ENCODE assay signal across 11 cellular contexts in the genomic region with DNA sequence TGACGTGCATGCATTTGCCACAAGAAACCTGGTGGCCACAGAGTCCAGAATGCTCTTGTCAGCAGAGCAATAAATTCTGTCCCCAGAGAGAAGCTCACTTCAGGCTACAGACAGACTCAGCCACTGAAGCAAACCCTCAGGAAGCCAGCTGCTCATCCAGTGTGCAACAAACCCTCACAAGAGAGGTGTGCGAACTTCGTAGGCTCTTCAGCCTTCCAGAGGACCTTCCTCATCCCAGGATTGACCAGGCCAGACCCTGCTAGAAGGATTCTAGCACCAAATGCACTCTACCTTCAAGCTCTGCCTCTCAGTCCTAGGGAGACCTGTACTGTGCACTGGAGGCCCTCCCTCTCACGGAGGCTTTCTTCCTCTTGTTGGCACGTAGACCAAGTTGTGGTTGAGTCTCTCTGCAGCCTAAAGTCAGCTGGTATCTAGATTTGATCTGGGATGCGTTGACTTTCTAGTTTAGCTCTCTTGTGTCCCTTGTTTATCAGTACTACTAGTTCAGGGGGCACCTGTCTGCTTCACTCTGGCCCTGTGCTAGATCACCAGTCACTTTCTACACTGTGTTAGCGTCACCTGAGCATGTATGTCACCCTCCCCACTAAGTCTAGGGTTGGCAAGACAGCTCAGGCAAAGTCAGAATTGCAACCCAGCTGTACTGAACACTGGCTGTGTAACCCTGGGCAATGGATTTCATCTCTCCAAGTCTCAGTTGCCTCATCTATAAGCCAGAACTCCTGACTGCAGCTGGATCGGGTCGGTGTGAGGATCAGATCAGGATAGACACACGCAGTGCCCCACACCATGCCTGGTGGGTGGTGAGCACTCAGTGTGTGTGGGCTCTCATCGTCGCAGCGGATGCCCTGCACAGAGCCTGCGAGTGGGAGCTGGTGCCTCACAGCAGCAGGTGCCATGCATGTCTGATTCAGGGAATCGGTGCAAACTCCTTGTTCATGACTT. TPM values are rescaled to one million over a fixed set of nuclear protein-coding genes. Genes with fewer than 3 reads are reported as not detected.
DNase-seq lines count a peak whose midpoint lies in the region; ATAC-seq and TF ChIP-seq lines count a peak whose summit lies in the region.
"Had no signal": no experiment of that assay in that cellular context is flagged by ENCODE, and none has a peak within 500 bp of the region (broad histone marks: within the 10 kb centered on the region; RNA-seq: fewer than 3 reads in every experiment).

No MANE protein-coding gene starts in this region.

- no peaks in the 10 kb centered on the region for H3K27me3 ChIP-seq in H9 (ENCODE audit: insufficient read depth, low read length)

- H3K9me3 Mint-ChIP-seq in activated CD4-positive, alpha-beta T cell treated with anti-CD3 and anti-CD28 coated beads for 36 hours (ENCODE audit: low read depth) = no peaks in the 10 kb centered on the region
- no peaks in the 10 kb centered on the region for H3K9me3 Mint-ChIP-seq in activated naive CD8-positive, alpha-beta T cell treated with anti-CD3 and anti-CD28 coated beads, Interleukin-2, amount 50 U/mL, for 24 hours
- peaks cover 3% of the 10 kb centered on the region for H3K9me3 Mint-ChIP-seq in stimulated activated naive CD8-positive, alpha-beta T cell treated with anti-CD3 and anti-CD28 coated beads, Interleukin-15, Interleukin-2, amounts not matched to agents 100 ng/mL and 50 ng/mL, for 24 hours
- H3K9me3 Mint-ChIP-seq in H9 = no peaks in the 10 kb centered on the region

- H4K8ac ChIP-seq in H9 (replicated peaks; ENCODE audit: insufficient read length, low read depth, low read length) = no peak overlapping the region

- H3K56ac ChIP-seq in H9 (ENCODE audit: insufficient read length, low read depth, low read length) = no peak overlapping the region

- no peak overlapping the region for H3K27ac ChIP-seq in OCI-LY7 (ENCODE audit: low read depth, low read length, poor library complexity, severe bottlenecking)
- H3K27ac ChIP-seq in H9 (ENCODE audit: insufficient read length, low read depth, low read length) = no peak overlapping the region
- H3K27ac ChIP-seq: KMS-11, left ventricle myocardium inferior had no signal

- H3K4me1 Mint-ChIP-seq in activated CD4-positive, alpha-beta T cell treated with anti-CD3 and anti-CD28 coated beads for 36 hours = peaks cover 87% of the 10 kb centered on the region
- peaks cover 82% of the 10 kb centered on the region for H3K4me1 Mint-ChIP-seq in activated naive CD8-positive, alpha-beta T cell treated with anti-CD3 and anti-CD28 coated beads, Interleukin-2, amount 50 U/mL, for 24 hours
- peaks cover 87% of the 10 kb centered on the region for H3K4me1 Mint-ChIP-seq in stimulated activated naive CD8-positive, alpha-beta T cell treated with anti-CD3 and anti-CD28 coated beads, Interleukin-15, Interleukin-2, amounts not matched to agents 100 ng/mL and 50 ng/mL, for 24 hours (ENCODE audit: low read depth)
- peaks cover 2 to 5% of the 10 kb centered on the region in 2 experiments; a peak in 2 of 4 replicates for H3K4me1 Mint-ChIP-seq in H9

- H3K4me1 ChIP-seq in OCI-LY7 (ENCODE audit: insufficient read depth, low read length, poor library complexity, severe bottlenecking) (peaks cover 34% of the 10 kb centered on the region), H9 (ENCODE audit: insufficient read depth, low read length) (no peaks in the 10 kb centered on the region)

- peak overlapping the region; percentile 81 for H3K27ac Mint-ChIP-seq in activated CD4-positive, alpha-beta T cell treated with anti-CD3 and anti-CD28 coated beads for 36 hours
- peak overlapping the region; percentile 85 for H3K27ac Mint-ChIP-seq in activated naive CD8-positive, alpha-beta T cell treated with anti-CD3 and anti-CD28 coated beads, Interleukin-2, amount 50 U/mL, for 24 hours
- H3K27ac Mint-ChIP-seq in stimulated activated naive CD8-positive, alpha-beta T cell treated with anti-CD3 and anti-CD28 coated beads, Interleukin-15, Interleukin-2, amounts not matched to agents 100 ng/mL and 50 ng/mL, for 24 hours = peak overlapping the region; percentile 81
- no peak overlapping the region; a peak in 1 of 7 replicates for H3K27ac Mint-ChIP-seq in H9

- no peaks in the 10 kb centered on the region for H3K23me2 ChIP-seq in H9 (ENCODE audit: insufficient read length, low read depth, low read length, poor library complexity, severe bottlenecking)

- WGBS in H9 (ENCODE audit: extremely low coverage, insufficient read length, low lambda C conversion rate) = no CpG with 5 or more reads among the region's 15 CpGs

- H2BK20ac ChIP-seq in H9 (ENCODE audit: low read depth, low read length, poor library complexity, severe bottlenecking) = no peak overlapping the region

- intact Hi-C loops in activated CD4-positive, alpha-beta T cell treated with anti-CD3 and anti-CD28 coated beads for 36 hours (cut with DNase I, micrococcal nuclease) = loop anchor here (1.0 to 10.0 kb wide), 6 partner anchors 35 to 924 kb away; partner anchors contain the start of gene IL10RA (in 1 of the 2)
- intact Hi-C loops in OCI-LY7 (cut with micrococcal nuclease; ENCODE audit: unreplicated experiment) = loop anchor here (1.0 to 2.0 kb wide), 2 partner anchors 58 to 102 kb away; no protein-coding TSS in a partner anchor

- no peak overlapping the region for H2BK15ac ChIP-seq in H9 (ENCODE audit: low read depth, low read length)

- DNase-seq in activated CD4-positive, alpha-beta T cell treated with anti-CD3 and anti-CD28 coated beads for 36 hours = peak; percentile 58
- DNase-seq in activated CD4-positive, alpha-beta T cell treated with anti-CD3 and anti-CD28 coated beads, Interleukin-2, amount 50 U/mL, for 48 hours = no peak
- DNase-seq in OCI-LY7 (ENCODE audit: low spot score) (peak; percentile 74), glomerular visceral epithelial cell (ENCODE audit: extremely low spot score) (no peak), H9 (no peak)
- DNase-seq in activated naive CD8-positive, alpha-beta T cell treated with anti-CD3 and anti-CD28 coated beads, Interleukin-2, amount 50 U/mL, for 24 hours = no peak
- DNase-seq: cortex of kidney, left ventricle myocardium inferior had no signal

- H3K9ac ChIP-seq in H9 (ENCODE audit: extremely low read depth, insufficient read length, low read length) = no peak overlapping the region
- H3K9ac ChIP-seq: KMS-11 had no signal

- no peaks in the 10 kb centered on the region for H3K79me2 ChIP-seq in OCI-LY7 (ENCODE audit: insufficient read depth, low read depth, low read length)
- H3K79me2 ChIP-seq in H9 (ENCODE audit: insufficient read depth, low read length) = no peaks in the 10 kb centered on the region

- no peaks in the 10 kb centered on the region for H3K9me2 ChIP-seq in OCI-LY7 (ENCODE audit: insufficient read depth, low read length)

- no peak overlapping the region for H3K4ac ChIP-seq in H9 (ENCODE audit: low read depth, low read length)

- H2BK12ac ChIP-seq in H9 (ENCODE audit: insufficient read length, low read depth, low read length) = no peak overlapping the region

- BruUV-seq in OCI-LY7 (replicated peaks; lab: Mats Ljungman, UMichigan) = no TSS peak

- no peaks in the 10 kb centered on the region for H3K36me3 Mint-ChIP-seq in activated CD4-positive, alpha-beta T cell treated with anti-CD3 and anti-CD28 coated beads for 36 hours (ENCODE audit: low read depth)
- H3K36me3 Mint-ChIP-seq in activated naive CD8-positive, alpha-beta T cell treated with anti-CD3 and anti-CD28 coated beads, Interleukin-2, amount 50 U/mL, for 24 hours (ENCODE audit: low read depth) = peaks cover 2% of the 10 kb centered on the region
- H3K36me3 Mint-ChIP-seq in stimulated activated naive CD8-positive, alpha-beta T cell treated with anti-CD3 and anti-CD28 coated beads, Interleukin-15, Interleukin-2, amounts not matched to agents 100 ng/mL and 50 ng/mL, for 24 hours (ENCODE audit: low read depth) = no peaks in the 10 kb centered on the region
- no peaks in the 10 kb centered on the region for H3K36me3 Mint-ChIP-seq in H9 (ENCODE audit: insufficient read depth in 1 of 3, low read depth in 3 of 3)

- H3K14ac ChIP-seq in H9 (ENCODE audit: insufficient read depth, low read length) = no peak overlapping the region

- no peak overlapping the region for H3K23ac ChIP-seq in H9 (ENCODE audit: insufficient read length, low read depth, low read length)

- H3K4me3 Mint-ChIP-seq in activated CD4-positive, alpha-beta T cell treated with anti-CD3 and anti-CD28 coated beads for 36 hours = peak overlapping the region; percentile 27
- H3K4me3 Mint-ChIP-seq in activated naive CD8-positive, alpha-beta T cell treated with anti-CD3 and anti-CD28 coated beads, Interleukin-2, amount 50 U/mL, for 24 hours = peak overlapping the region; percentile 57
- peak overlapping the region; percentile 42 for H3K4me3 Mint-ChIP-seq in stimulated activated naive CD8-positive, alpha-beta T cell treated with anti-CD3 and anti-CD28 coated beads, Interleukin-15, Interleukin-2, amounts not matched to agents 100 ng/mL and 50 ng/mL, for 24 hours
- no peak overlapping the region for H3K4me3 Mint-ChIP-seq in H9

- no peak overlapping the region for H2BK5ac ChIP-seq in H9 (ENCODE audit: insufficient read length, low read length)

- H3K4me2 ChIP-seq in OCI-LY7 (ENCODE audit: low read length) = peak overlapping the region; percentile 50
- no peak overlapping the region for H3K4me2 ChIP-seq in H9 (ENCODE audit: insufficient read depth, insufficient read length, low read length)
- H3K4me2 ChIP-seq: KMS-11 had no signal

- no peak overlapping the region for H2BK120ac ChIP-seq in H9 (ENCODE audit: low read depth, low read length, poor library complexity, severe bottlenecking)

- H3K27me3 Mint-ChIP-seq in activated CD4-positive, alpha-beta T cell treated with anti-CD3 and anti-CD28 coated beads for 36 hours = no peaks in the 10 kb centered on the region
- H3K27me3 Mint-ChIP-seq in activated naive CD8-positive, alpha-beta T cell treated with anti-CD3 and anti-CD28 coated beads, Interleukin-2, amount 50 U/mL, for 24 hours = no peaks in the 10 kb centered on the region
- H3K27me3 Mint-ChIP-seq in stimulated activated naive CD8-positive, alpha-beta T cell treated with anti-CD3 and anti-CD28 coated beads, Interleukin-15, Interleukin-2, amounts not matched to agents 100 ng/mL and 50 ng/mL, for 24 hours = no peaks in the 10 kb centered on the region
- peaks cover 8% of the 10 kb centered on the region for H3K27me3 Mint-ChIP-seq in H9 (ENCODE audit: low read depth)

- no peak overlapping the region for H2AK5ac ChIP-seq in H9 (ENCODE audit: insufficient read length, low read length)

- no peak overlapping the region for H4K5ac ChIP-seq in H9 (ENCODE audit: insufficient read length, low read depth, low read length)

- POLR2A ChIA-PET in activated CD4-positive, alpha-beta T cell treated with anti-CD3 and anti-CD28 coated beads for 36 hours (lab: Charles Lee) = interaction anchor here (0.6 to 3.6 kb wide), 8 partner anchors 9 to 191 kb away, joined by 3 to 32 read pairs (median 4); partner anchors contain the start of gene IL10RA
- POLR2A ChIA-PET in OCI-LY7 (lab: Charles Lee) = interaction anchor here (0.9 to 1.3 kb wide), 2 partner anchors 101 to 130 kb away, joined by 3 to 6 read pairs; no protein-coding TSS in a partner anchor

- no peak overlapping the region for H3K18ac ChIP-seq in H9 (ENCODE audit: insufficient read length, low read depth, low read length)

- H3K4me3 ChIP-seq in OCI-LY7 (ENCODE audit: low read depth, low read length, poor library complexity, severe bottlenecking) = no peak overlapping the region
- H3K4me3 ChIP-seq: left ventricle myocardium inferior had no signal

- TF ChIP-seq CTCF in OCI-LY7 (conservative IDR thresholded peaks at IDR 0.05; ENCODE audit: low read length) (no peak), H9 (conservative IDR thresholded peaks at IDR 0.05) (no peak)

- H4K91ac ChIP-seq in H9 (ENCODE audit: insufficient read length, low read depth, low read length) = no peak overlapping the region

- no peaks in the 10 kb centered on the region for H3K36me3 ChIP-seq in OCI-LY7 (ENCODE audit: insufficient read depth, low read length)
- H3K36me3 ChIP-seq: left ventricle myocardium inferior had no signal

- no peak overlapping the region for H3T11ph ChIP-seq in H9 (ENCODE audit: low read length)

- H4K20me1 ChIP-seq in OCI-LY7 (ENCODE audit: insufficient read depth, low read length) = no peaks in the 10 kb centered on the region
- no peaks in the 10 kb centered on the region for H4K20me1 ChIP-seq in H9 (ENCODE audit: control insufficient read depth, insufficient read depth, insufficient read length)

- peak overlapping the region; percentile 60; the same call in 1 of the 2 replicates for H2AFZ ChIP-seq in OCI-LY7 (ENCODE audit: low read length)
- no peak overlapping the region for H2AFZ ChIP-seq in H9 (ENCODE audit: low read length)

- peak; percentile 65 for ATAC-seq in activated CD4-positive, alpha-beta T cell treated with anti-CD3 and anti-CD28 coated beads for 36 hours
- peak; percentile 47 for ATAC-seq in activated naive CD8-positive, alpha-beta T cell treated with anti-CD3 and anti-CD28 coated beads, Interleukin-2, amount 50 U/mL, for 24 hours
- no peak for ATAC-seq in HG03457 (IDR thresholded peaks at IDR 0.05; ENCODE audit: unreplicated experiment)

- no peaks in the 10 kb centered on the region for H3K79me1 ChIP-seq in H9 (ENCODE audit: insufficient read depth, low read depth, low read length, poor library complexity, severe bottlenecking)

- CTCF ChIA-PET in activated CD4-positive, alpha-beta T cell treated with anti-CD3 and anti-CD28 coated beads for 36 hours (lab: Charles Lee) = interaction anchor here (0.5 to 13.5 kb wide), 20 partner anchors 9 to 661 kb away, joined by 3 to 211 read pairs (median 6); partner anchors contain the start of gene IL10RA
- CTCF ChIA-PET in OCI-LY7 (lab: Charles Lee; ENCODE audit: unreplicated experiment) = interaction anchor here (1.1 to 1.2 kb wide), 3 partner anchors 35 to 136 kb away, joined by 3 to 4 read pairs (median 4); partner anchors contain the start of gene IL10RA

- H3K9me3 ChIP-seq in OCI-LY7 (ENCODE audit: low read length) = no peaks in the 10 kb centered on the region
- no peaks in the 10 kb centered on the region for H3K9me3 ChIP-seq in H9 (ENCODE audit: control insufficient read depth, low read depth, low read length)
- H3K9me3 ChIP-seq: left ventricle myocardium inferior had no signal

RNA-seq across cellular contexts. Expression of gene TMPRSS13, which starts 22.1 kb away (rescaled TPM):
- 1 to 10 TPM; 1.7 TPM for total RNA-seq in activated CD4-positive, alpha-beta T cell treated with anti-CD3 and anti-CD28 coated beads for 36 hours
- total RNA-seq in OCI-LY7 (2014; rRNA removed; shearing (Covaris generic)) = 0.33 and 0.79 TPM in 2 replicates
- 0.85 and 1.1 TPM in 2 replicates for total RNA-seq in OCI-LY7 (2022)
- total RNA-seq in H9 (2021) = 0.35 and 0.50 TPM in 2 replicates
- total RNA-seq: left ventricle myocardium inferior had no signal

RNA-seq across cellular contexts. Expression of gene IL10RA, which starts 34.9 kb away (rescaled TPM):
- 10 to 100 TPM; 57.1 to 79.4 TPM for total RNA-seq in activated CD4-positive, alpha-beta T cell treated with anti-CD3 and anti-CD28 coated beads for 36 hours
- 8.2 and 15.7 TPM in 2 replicates for total RNA-seq in OCI-LY7 (2014; rRNA removed; shearing (Covaris generic))
- total RNA-seq in OCI-LY7 (2022) (18.3 and 25.2 TPM in 2 replicates), H9 (2021) (not detected in 2 replicates)

Comparison
In these comparisons a context has a peak if more than half of its experiments do, and no peak if none do; other contexts are left out.
1. DNase-seq: peak in activated CD4-positive, alpha-beta T cell treated with anti-CD3 and anti-CD28 coated beads for 36 hours (single experiment) and OCI-LY7 (single experiment); none in activated CD4-positive, alpha-beta T cell treated with anti-CD3 and anti-CD28 coated beads, Interleukin-2, amount 50 U/mL, for 48 hours (0 of 2), activated naive CD8-positive, alpha-beta T cell treated with anti-CD3 and anti-CD28 coated beads, Interleukin-2, amount 50 U/mL, for 24 hours (single experiment), glomerular visceral epithelial cell (single experiment) and H9 (single experiment).
2. H3K27ac Mint-ChIP-seq: peak in activated CD4-positive, alpha-beta T cell treated with anti-CD3 and anti-CD28 coated beads for 36 hours (single experiment), activated naive CD8-positive, alpha-beta T cell treated with anti-CD3 and anti-CD28 coated beads, Interleukin-2, amount 50 U/mL, for 24 hours (single experiment) and stimulated activated naive CD8-positive, alpha-beta T cell treated with anti-CD3 and anti-CD28 coated beads, Interleukin-15, Interleukin-2, amounts not matched to agents 100 ng/mL and 50 ng/mL, for 24 hours (single experiment); none in H9 (0 of 3).
3. H3K4me3 Mint-ChIP-seq: peak in activated CD4-positive, alpha-beta T cell treated with anti-CD3 and anti-CD28 coated beads for 36 hours (single experiment), activated naive CD8-positive, alpha-beta T cell treated with anti-CD3 and anti-CD28 coated beads, Interleukin-2, amount 50 U/mL, for 24 hours (single experiment) and stimulated activated naive CD8-positive, alpha-beta T cell treated with anti-CD3 and anti-CD28 coated beads, Interleukin-15, Interleukin-2, amounts not matched to agents 100 ng/mL and 50 ng/mL, for 24 hours (single experiment); none in H9 (0 of 2).